In the genomic region with DNA sequence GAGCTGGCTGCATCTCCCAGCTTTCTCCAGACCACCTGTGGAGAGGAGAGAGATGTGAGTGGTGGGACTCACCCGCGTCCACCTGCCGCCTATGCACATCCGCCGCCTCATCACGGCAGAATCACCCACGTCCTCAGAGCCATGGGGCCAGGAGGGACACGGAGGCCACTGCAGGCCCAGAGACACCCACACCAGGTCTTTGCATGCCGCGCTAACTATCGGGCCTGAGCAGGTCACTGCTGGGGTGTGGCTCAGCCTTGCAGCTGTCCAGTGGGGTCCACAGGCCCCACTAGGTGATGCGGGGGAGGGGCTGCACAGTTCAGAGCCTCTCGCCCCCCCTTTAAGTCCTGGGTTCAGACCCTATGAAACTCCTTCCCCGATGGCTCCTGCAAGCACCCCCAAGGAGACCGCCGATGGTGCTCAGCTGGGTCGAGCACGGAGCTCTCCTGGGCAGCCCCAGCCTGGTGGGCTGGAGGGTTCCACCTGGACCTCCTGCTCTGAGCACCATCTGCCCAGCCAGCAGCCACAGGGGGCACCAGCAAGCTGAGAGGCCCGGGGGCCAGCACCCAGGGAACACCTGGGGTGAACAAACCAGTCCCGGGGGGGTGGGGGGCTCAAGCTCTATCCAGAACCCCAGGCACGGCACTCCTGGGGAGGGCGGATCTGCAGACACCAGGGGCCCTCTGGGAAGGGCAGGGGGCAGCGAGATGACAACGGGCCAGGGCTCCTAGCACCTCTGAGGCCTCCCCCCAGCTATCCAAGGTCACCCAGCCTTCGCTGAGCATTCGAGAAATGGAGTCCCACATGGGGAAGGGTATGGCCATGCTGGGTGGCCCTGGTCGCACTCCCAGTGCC, we compare ENCODE assay signal across 1 cellular context.
TF ChIP-seq lines count a peak whose summit lies in the region.

No MANE protein-coding gene starts in this region.

TF ChIP-seq in WTC11, 78 proteins besides CTCF, POLR2A, EP300 and RAD21 (continued from another document):
- TF ChIP-seq, protein P1, sequence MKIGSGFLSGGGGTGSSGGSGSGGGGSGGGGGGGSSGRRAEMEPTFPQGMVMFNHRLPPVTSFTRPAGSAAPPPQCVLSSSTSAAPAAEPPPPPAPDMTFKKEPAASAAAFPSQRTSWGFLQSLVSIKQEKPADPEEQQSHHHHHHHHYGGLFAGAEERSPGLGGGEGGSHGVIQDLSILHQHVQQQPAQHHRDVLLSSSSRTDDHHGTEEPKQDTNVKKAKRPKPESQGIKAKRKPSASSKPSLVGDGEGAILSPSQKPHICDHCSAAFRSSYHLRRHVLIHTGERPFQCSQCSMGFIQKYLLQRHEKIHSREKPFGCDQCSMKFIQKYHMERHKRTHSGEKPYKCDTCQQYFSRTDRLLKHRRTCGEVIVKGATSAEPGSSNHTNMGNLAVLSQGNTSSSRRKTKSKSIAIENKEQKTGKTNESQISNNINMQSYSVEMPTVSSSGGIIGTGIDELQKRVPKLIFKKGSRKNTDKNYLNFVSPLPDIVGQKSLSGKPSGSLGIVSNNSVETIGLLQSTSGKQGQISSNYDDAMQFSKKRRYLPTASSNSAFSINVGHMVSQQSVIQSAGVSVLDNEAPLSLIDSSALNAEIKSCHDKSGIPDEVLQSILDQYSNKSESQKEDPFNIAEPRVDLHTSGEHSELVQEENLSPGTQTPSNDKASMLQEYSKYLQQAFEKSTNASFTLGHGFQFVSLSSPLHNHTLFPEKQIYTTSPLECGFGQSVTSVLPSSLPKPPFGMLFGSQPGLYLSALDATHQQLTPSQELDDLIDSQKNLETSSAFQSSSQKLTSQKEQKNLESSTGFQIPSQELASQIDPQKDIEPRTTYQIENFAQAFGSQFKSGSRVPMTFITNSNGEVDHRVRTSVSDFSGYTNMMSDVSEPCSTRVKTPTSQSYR (CRISPR knock-in tag; IDR thresholded peaks at IDR 0.05): no peak
- TF ChIP-seq, protein P2, sequence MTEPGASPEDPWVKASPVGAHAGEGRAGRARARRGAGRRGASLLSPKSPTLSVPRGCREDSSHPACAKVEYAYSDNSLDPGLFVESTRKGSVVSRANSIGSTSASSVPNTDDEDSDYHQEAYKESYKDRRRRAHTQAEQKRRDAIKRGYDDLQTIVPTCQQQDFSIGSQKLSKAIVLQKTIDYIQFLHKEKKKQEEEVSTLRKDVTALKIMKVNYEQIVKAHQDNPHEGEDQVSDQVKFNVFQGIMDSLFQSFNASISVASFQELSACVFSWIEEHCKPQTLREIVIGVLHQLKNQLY (CRISPR knock-in tag; IDR thresholded peaks at IDR 0.05): no peak
- TF ChIP-seq, protein P3, sequence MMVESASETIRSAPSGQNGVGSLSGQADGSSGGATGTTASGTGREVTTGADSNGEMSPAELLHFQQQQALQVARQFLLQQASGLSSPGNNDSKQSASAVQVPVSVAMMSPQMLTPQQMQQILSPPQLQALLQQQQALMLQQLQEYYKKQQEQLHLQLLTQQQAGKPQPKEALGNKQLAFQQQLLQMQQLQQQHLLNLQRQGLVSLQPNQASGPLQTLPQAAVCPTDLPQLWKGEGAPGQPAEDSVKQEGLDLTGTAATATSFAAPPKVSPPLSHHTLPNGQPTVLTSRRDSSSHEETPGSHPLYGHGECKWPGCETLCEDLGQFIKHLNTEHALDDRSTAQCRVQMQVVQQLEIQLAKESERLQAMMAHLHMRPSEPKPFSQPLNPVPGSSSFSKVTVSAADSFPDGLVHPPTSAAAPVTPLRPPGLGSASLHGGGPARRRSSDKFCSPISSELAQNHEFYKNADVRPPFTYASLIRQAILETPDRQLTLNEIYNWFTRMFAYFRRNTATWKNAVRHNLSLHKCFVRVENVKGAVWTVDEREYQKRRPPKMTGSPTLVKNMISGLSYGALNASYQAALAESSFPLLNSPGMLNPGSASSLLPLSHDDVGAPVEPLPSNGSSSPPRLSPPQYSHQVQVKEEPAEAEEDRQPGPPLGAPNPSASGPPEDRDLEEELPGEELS (CRISPR knock-in tag; IDR thresholded peaks at IDR 0.05): no peak
- TF ChIP-seq IRF2 (CRISPR knock-in tag; IDR thresholded peaks at IDR 0.05; ENCODE audit: borderline replicate concordance, low read depth) (no peak), ZNF232 (CRISPR knock-in tag; IDR thresholded peaks at IDR 0.05) (no peak), PRDM15 (CRISPR knock-in tag; IDR thresholded peaks at IDR 0.05) (no peak), ATF1 (CRISPR knock-in tag; IDR thresholded peaks at IDR 0.05) (no peak), ZBTB21 (CRISPR knock-in tag; IDR thresholded peaks at IDR 0.05; ENCODE audit: borderline replicate concordance) (no peak), GABPB1 (CRISPR knock-in tag; IDR thresholded peaks at IDR 0.05) (no peak), NFYB (CRISPR knock-in tag; conservative IDR thresholded peaks at IDR 0.05; ENCODE audit: low read depth) (no peak), AFF4 (CRISPR knock-in tag; IDR thresholded peaks at IDR 0.05; ENCODE audit: borderline replicate concordance) (no peak), FOXJ3 (CRISPR knock-in tag; IDR thresholded peaks at IDR 0.05; ENCODE audit: borderline replicate concordance) (no peak), HMGXB4 (CRISPR knock-in tag; IDR thresholded peaks at IDR 0.05) (no peak)
- TF ChIP-seq, protein P4, sequence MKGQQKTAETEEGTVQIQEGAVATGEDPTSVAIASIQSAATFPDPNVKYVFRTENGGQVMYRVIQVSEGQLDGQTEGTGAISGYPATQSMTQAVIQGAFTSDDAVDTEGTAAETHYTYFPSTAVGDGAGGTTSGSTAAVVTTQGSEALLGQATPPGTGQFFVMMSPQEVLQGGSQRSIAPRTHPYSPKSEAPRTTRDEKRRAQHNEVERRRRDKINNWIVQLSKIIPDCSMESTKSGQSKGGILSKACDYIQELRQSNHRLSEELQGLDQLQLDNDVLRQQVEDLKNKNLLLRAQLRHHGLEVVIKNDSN (CRISPR knock-in tag; IDR thresholded peaks at IDR 0.05): no peak
- TF ChIP-seq, protein P5, sequence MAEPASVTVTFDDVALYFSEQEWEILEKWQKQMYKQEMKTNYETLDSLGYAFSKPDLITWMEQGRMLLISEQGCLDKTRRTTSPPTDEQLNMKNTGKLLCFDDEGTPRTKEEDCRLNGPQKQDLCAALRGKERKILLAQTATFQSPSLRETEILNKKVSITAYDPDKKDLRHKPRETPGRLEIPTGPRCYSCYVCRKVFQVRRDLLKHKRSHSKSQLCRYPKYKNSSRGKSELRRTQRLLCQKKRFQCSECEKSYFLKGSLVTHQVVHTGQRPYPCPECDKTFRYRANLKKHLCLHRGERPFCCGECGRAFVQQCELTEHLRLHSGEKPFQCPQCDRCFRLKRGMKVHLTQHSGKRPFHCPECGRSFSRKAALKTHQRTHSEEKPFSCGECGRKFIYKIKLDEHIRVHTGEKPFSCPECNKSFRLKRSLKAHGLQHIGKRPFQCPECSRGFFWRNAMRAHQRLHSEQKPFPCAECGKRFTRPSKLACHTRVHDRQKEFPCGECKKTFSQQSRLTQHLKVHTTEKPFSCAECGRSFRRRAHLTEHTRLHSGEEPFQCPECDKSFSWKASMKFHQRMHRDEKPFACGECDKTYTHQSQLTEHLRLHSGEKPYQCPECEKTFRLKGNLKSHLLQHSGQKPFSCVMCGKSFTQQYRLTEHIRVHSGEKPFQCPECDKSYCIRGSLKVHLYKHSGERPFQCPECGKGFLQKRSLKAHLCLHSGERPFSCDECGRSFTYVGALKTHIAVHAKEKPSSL (CRISPR knock-in tag; conservative IDR thresholded peaks at IDR 0.05): no peak
- TF ChIP-seq, protein P6, sequence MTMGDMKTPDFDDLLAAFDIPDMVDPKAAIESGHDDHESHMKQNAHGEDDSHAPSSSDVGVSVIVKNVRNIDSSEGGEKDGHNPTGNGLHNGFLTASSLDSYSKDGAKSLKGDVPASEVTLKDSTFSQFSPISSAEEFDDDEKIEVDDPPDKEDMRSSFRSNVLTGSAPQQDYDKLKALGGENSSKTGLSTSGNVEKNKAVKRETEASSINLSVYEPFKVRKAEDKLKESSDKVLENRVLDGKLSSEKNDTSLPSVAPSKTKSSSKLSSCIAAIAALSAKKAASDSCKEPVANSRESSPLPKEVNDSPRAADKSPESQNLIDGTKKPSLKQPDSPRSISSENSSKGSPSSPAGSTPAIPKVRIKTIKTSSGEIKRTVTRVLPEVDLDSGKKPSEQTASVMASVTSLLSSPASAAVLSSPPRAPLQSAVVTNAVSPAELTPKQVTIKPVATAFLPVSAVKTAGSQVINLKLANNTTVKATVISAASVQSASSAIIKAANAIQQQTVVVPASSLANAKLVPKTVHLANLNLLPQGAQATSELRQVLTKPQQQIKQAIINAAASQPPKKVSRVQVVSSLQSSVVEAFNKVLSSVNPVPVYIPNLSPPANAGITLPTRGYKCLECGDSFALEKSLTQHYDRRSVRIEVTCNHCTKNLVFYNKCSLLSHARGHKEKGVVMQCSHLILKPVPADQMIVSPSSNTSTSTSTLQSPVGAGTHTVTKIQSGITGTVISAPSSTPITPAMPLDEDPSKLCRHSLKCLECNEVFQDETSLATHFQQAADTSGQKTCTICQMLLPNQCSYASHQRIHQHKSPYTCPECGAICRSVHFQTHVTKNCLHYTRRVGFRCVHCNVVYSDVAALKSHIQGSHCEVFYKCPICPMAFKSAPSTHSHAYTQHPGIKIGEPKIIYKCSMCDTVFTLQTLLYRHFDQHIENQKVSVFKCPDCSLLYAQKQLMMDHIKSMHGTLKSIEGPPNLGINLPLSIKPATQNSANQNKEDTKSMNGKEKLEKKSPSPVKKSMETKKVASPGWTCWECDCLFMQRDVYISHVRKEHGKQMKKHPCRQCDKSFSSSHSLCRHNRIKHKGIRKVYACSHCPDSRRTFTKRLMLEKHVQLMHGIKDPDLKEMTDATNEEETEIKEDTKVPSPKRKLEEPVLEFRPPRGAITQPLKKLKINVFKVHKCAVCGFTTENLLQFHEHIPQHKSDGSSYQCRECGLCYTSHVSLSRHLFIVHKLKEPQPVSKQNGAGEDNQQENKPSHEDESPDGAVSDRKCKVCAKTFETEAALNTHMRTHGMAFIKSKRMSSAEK (CRISPR knock-in tag; IDR thresholded peaks at IDR 0.05; ENCODE audit: borderline replicate concordance): no peak
